Comparison of ENCODE assay signal across 8 cellular contexts in the genomic region with DNA sequence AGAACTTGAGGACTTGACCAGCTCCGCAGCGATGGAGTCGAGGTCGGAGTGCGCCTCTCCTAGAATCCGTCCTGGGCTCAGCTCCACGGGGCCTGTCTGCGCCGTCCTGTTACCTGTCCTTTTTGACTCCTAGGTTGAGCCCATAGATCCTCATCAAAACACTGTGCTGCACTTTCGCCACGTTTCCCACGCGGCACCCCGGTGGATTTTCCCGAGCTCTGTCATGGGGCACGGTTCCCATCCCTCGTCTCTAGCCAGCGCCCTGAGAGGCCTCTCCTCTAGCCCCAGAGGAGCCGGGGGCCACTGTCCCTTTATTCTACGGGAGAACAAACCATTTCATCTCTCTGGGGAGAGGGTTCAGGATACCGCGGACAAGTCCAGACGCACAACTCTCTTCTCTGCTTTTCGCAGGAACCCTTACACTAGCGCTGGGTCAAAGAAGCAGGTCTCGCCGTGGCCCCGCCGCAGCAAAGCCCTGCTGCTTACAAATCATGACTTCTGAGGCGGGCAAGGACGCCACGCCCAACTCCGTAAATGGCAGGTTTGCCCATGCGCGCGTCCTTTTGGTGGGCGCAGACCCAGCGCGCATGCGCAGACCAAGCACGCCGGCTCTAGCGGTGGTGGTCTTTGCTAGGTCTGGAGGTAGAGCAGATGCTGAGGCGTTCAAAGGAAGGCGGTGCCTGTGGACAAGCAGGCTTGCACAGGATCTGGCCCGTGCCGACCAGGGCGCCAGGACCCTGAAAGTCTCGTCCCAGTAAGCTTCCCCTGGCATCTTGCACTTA. TPM values are rescaled to one million over a fixed set of nuclear protein-coding genes. Genes with fewer than 3 reads are reported as not detected.
A peak's percentile ranks its signal among the peaks of the same experiment; 100 is the strongest.
DNase-seq lines count a peak whose midpoint lies in the region; ATAC-seq and TF ChIP-seq lines count a peak whose summit lies in the region.

No MANE protein-coding gene starts in this region.

- no TSS peak for BruUV-seq in Panc1 (replicated peaks; lab: Mats Ljungman, UMichigan)

- TF ChIP-seq CTCF in Panc1 (IDR thresholded peaks at IDR 0.05) (no peak), vagina (IDR thresholded peaks at IDR 0.05) (no peak)

- H3K9me3 ChIP-seq in Panc1 (ENCODE audit: control insufficient read depth, insufficient read depth, low read depth, low read length) (no peaks in the 10 kb centered on the region), vagina (no peaks in the 10 kb centered on the region)

- H3K36me3 ChIP-seq in Panc1 (ENCODE audit: control insufficient read depth, insufficient read depth, low read length) (no peaks in the 10 kb centered on the region), vagina (no peaks in the 10 kb centered on the region)

- ATAC-seq in HG03442 (IDR thresholded peaks at IDR 0.05; ENCODE audit: unreplicated experiment) (peak; percentile 96), Panc1 (peak; percentile 96)

- no peaks in the 10 kb centered on the region for H3K4me1 ChIP-seq in Panc1 (ENCODE audit: control insufficient read depth, insufficient read depth, low read length)
- H3K4me1 ChIP-seq in vagina, result peaks cover 14% of the 10 kb centered on the region

- in situ Hi-C loops in Panc1 (cut with HindIII; ENCODE audit: low pct_unique_long_range_greater_than_20kb, low sequenced_read_pairs), result no loop called here

- no peak for TF ChIP-seq POLR2A in vagina (IDR thresholded peaks at IDR 0.05)

- H3K27me3 ChIP-seq in Panc1 (ENCODE audit: control insufficient read depth, insufficient read depth, low read length) (no peaks in the 10 kb centered on the region), vagina (no peaks in the 10 kb centered on the region)

- POLR2A ChIA-PET in Panc1 (lab: Charles Lee), result no interaction called here

- H3K27ac ChIP-seq in Panc1 (ENCODE audit: low read length) (peak overlapping the region; percentile 76), vagina (peak overlapping the region; percentile 23)

- intact Hi-C loops in Panc1 (cut with micrococcal nuclease; ENCODE audit: unreplicated experiment) (no loop called here), vagina (cut with DNase I) (no loop called here)

- CTCF ChIA-PET in Panc1 (lab: Charles Lee), result no interaction called here

- H3K4me3 ChIP-seq in Panc1 (ENCODE audit: low read depth in 2 of 2, low read length in 2 of 2) (peak overlapping the region; percentile 63 to 67), vagina (peak overlapping the region; percentile 51 to 58)

- DNase-seq in C1 segment of cervical spinal cord (lab: John Stamatoyannopoulos, UW) (peak in 13 of 14 donors; percentile 12 to 79 (median 61)), GM19240 (ENCODE audit: insufficient read length, low spot score) (peak; percentile 57), Panc1 (ENCODE audit: low read depth, low spot score) (peak; percentile 13), germinal center (ENCODE audit: low spot score) (peak; percentile 92), renal cortical epithelial cell (ENCODE audit: low read depth) (peak; percentile 78), vagina (ENCODE audit: extremely low spot score in 2 of 2) (no peak)
- peak; percentile 85 for DNase-seq in activated effector memory CD4-positive, alpha-beta T cell treated with anti-CD3 and anti-CD28 coated beads, Interleukin-2, amount 50 U/mL, for 16 hours

RNA-seq across cellular contexts. Expression of gene ANKRD7, which starts 10.3 kb away (rescaled TPM):
- total RNA-seq in Panc1 (2021; ENCODE audit: unreplicated experiment), result 1.0 TPM
- polyA plus RNA-seq in Panc1 (2012; ENCODE audit: insufficient read length), result 0.64 TPM
- 3.6 and 4.6 TPM in 2 replicates for total RNA-seq in renal cortical epithelial cell
- 1.5 TPM for total RNA-seq in vagina

RNA-seq across cellular contexts. Expression of gene LSM8, which starts 30.3 kb away (rescaled TPM):
- total RNA-seq in Panc1 (2021; ENCODE audit: unreplicated experiment) (27.9 TPM), renal cortical epithelial cell (31.7 and 34.7 TPM in 2 replicates), vagina (25.0 TPM)
- polyA plus RNA-seq in Panc1 (2012; ENCODE audit: insufficient read length), result 30.9 TPM

Comparison
In these comparisons a context has a peak if more than half of its experiments do, and no peak if none do; other contexts are left out.
1. DNase-seq: peak in C1 segment of cervical spinal cord (13 of 14), GM19240 (single experiment), Panc1 (single experiment), activated effector memory CD4-positive, alpha-beta T cell treated with anti-CD3 and anti-CD28 coated beads, Interleukin-2, amount 50 U/mL, for 16 hours (single experiment), germinal center (single experiment) and renal cortical epithelial cell (single experiment); none in vagina (0 of 2).